8 cellular contexts compared by ENCODE assay signal in genomic region chr11:61161190-61162091, GRCh38. TPM values are rescaled to one million over a fixed set of nuclear protein-coding genes. Genes with fewer than 3 reads are reported as not detected.
DNase-seq lines count a peak whose midpoint lies in the region; ATAC-seq, FAIRE-seq and TF ChIP-seq lines count a peak whose summit lies in the region.

Gene VPS37C, minus strand, starts transcription at chr11:61161426. Its CDS starts 22,597 bp downstream, at chr11:61138829.

- peak; percentile 75 for TF ChIP-seq POLR2A in H54 (IDR thresholded peaks at IDR 0.05; ENCODE audit: low read depth, low read length)

- H3K27me3 ChIP-seq in RWPE2 (ENCODE audit: insufficient read depth, poor library complexity, severe bottlenecking) = no peaks in the 10 kb centered on the region

- DNase-seq in ELF-1 (ENCODE audit: low read depth, low spot score) (peak; percentile 93), H54 (ENCODE audit: insufficient read length, low spot score) (peak; percentile 89), LoVo (ENCODE audit: low spot score) (peak; percentile 88), RWPE2 (ENCODE audit: low spot score) (peak; percentile 87), fibroblast of peridontal ligament (ENCODE audit: extremely low read depth) (peak; percentile 79)
- peak; percentile 88 for DNase-seq in activated effector memory CD4-positive, alpha-beta T cell treated with Interleukin-2 at 50 U/mL for 16 hours
- DNase-seq in natural killer cell treated with Interleukin-12 subunit alpha and Interleukin-12 subunit beta and Interleukin-15 and Interleukin-18, amount 100 ng/mL, for 72 hours (ENCODE audit: low spot score) = peak; percentile 95
- peak; percentile 95 for DNase-seq in stimulated activated naive CD4-positive, alpha-beta T cell treated with Interleukin-2 at 50 U/mL for 16 hours (lab: John Stamatoyannopoulos, UW)

- H3K27me3 Mint-ChIP-seq in natural killer cell treated with Interleukin-12 subunit alpha and Interleukin-12 subunit beta and Interleukin-15 and Interleukin-18, amount 100 ng/mL, for 72 hours = no peaks in the 10 kb centered on the region

- H3K4me1 ChIP-seq in RWPE2 (ENCODE audit: insufficient read depth, poor library complexity, severe bottlenecking) = peaks cover 22% of the 10 kb centered on the region

- ATAC-seq in RWPE2 (ENCODE audit: low read depth) = peak; percentile 82
- peak; percentile 89 to 91 for ATAC-seq in natural killer cell treated with Interleukin-12 subunit alpha and Interleukin-12 subunit beta and Interleukin-15 and Interleukin-18, amount 100 ng/mL, for 72 hours

- peak within 1 kb of the TSS; percentile 80 for H3K27ac ChIP-seq in RWPE2 (ENCODE audit: poor library complexity, severe bottlenecking)

- peak within 1 kb of the TSS; percentile 64 for H3K4me3 ChIP-seq in RWPE2 (ENCODE audit: severe bottlenecking)

- H3K36me3 Mint-ChIP-seq in natural killer cell treated with Interleukin-12 subunit alpha and Interleukin-12 subunit beta and Interleukin-15 and Interleukin-18, amount 100 ng/mL, for 72 hours = no peaks in the 10 kb centered on the region

- H3K4me1 Mint-ChIP-seq in natural killer cell treated with Interleukin-12 subunit alpha and Interleukin-12 subunit beta and Interleukin-15 and Interleukin-18, amount 100 ng/mL, for 72 hours (ENCODE audit: low read depth in 2 of 2) = peaks cover 46 to 49% of the 10 kb centered on the region in 2 donors

- FAIRE-seq in H54 (lab: Jason Lieb, UNC) = no peak

- TF ChIP-seq CTCF in RWPE2 (IDR thresholded peaks at IDR 0.05; ENCODE audit: poor library complexity, severe bottlenecking) = no peak

- no peaks in the 10 kb centered on the region for H3K9me3 ChIP-seq in RWPE2 (ENCODE audit: severe bottlenecking)

- H3K36me3 ChIP-seq in RWPE2 (ENCODE audit: low read depth) = peaks cover 9% of the 10 kb centered on the region; the same call in 1 of the 2 replicates

- peak within 1 kb of the TSS; percentile 87 to 94 for H3K27ac Mint-ChIP-seq in natural killer cell treated with Interleukin-12 subunit alpha and Interleukin-12 subunit beta and Interleukin-15 and Interleukin-18, amount 100 ng/mL, for 72 hours

- no peaks in the 10 kb centered on the region for H3K9me3 Mint-ChIP-seq in natural killer cell treated with Interleukin-12 subunit alpha and Interleukin-12 subunit beta and Interleukin-15 and Interleukin-18, amount 100 ng/mL, for 72 hours

- H3K4me3 Mint-ChIP-seq in natural killer cell treated with Interleukin-12 subunit alpha and Interleukin-12 subunit beta and Interleukin-15 and Interleukin-18, amount 100 ng/mL, for 72 hours = peak within 1 kb of the TSS; percentile 91

RNA-seq across cellular contexts. Expression of gene VPS37C, which starts in this region (rescaled TPM):
- total RNA-seq in natural killer cell treated with Interleukin-12 subunit alpha and Interleukin-12 subunit beta and Interleukin-15 and Interleukin-18, amount 100 ng/mL, for 72 hours = 10 to 100 TPM in 1 of 2 donors, 1 to 10 TPM in 1; 9.7 to 13.3 TPM

Comparison
In these comparisons a context has a peak if more than half of its experiments do, and no peak if none do; other contexts are left out.
1. Peak in every context shown above with its lines: DNase-seq, ATAC-seq, H3K4me3 ChIP-seq and H3K27ac ChIP-seq.